8 cellular contexts compared by ENCODE assay signal in the genomic region with DNA sequence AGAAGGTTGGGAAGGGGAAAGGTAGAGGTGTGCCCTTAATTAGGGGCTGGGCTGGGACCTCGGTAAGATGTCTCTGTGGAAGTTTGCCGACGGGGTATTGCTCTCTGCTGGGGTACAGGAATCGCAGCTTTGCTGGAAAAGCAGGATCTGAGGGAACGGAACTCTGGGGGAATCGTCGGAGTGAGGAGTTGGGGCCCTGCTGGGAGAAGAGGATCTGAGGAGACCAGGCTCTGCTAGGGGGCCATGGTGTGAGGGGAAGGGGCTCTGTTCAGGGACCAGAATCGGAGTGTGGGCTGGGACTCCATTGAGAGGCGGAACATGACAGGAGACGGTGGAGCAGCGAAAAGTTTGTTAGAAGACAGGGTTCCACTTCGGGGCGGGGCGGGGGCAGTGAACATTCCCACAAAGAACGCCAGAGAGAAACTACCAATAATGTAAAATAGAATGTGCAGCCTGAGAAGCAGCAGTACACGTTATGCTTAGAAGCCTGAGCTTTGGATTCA. TPM values are rescaled to one million over a fixed set of nuclear protein-coding genes. Genes with fewer than 3 reads are reported as not detected.
DNase-seq lines count a peak whose midpoint lies in the region; ATAC-seq and TF ChIP-seq lines count a peak whose summit lies in the region.

No MANE protein-coding gene starts in this region.

- peak overlapping the region; percentile 96 to 97 for H3K27ac ChIP-seq in prostate gland

- no peaks in the 10 kb centered on the region for H3K27me3 ChIP-seq in prostate gland (replicated peaks; ENCODE audit: insufficient read depth)

- in situ Hi-C loops in G401 (cut with HindIII; ENCODE audit: low sequenced_read_pairs): no loop called here

- ATAC-seq in activated naive CD8-positive, alpha-beta T cell treated with anti-CD3 and anti-CD28 coated beads, Interleukin-2, amount 50 U/mL, for 24 hours: no peak
- peak; percentile 0 for ATAC-seq in left ventricle myocardium superior
- ATAC-seq in GM18511 (IDR thresholded peaks at IDR 0.05; ENCODE audit: unreplicated experiment): no peak
- no peak for ATAC-seq in GM21526 (IDR thresholded peaks at IDR 0.05; ENCODE audit: low FRiP score, unreplicated experiment)

- peaks cover 5% of the 10 kb centered on the region for H3K4me1 ChIP-seq in prostate gland (replicated peaks)

- H3K36me3 ChIP-seq in prostate gland: no peaks in the 10 kb centered on the region

- peak overlapping the region; percentile 100 for H3K4me3 Mint-ChIP-seq in activated naive CD8-positive, alpha-beta T cell treated with anti-CD3 and anti-CD28 coated beads, Interleukin-2, amount 50 U/mL, for 24 hours

- H3K36me3 Mint-ChIP-seq in activated naive CD8-positive, alpha-beta T cell treated with anti-CD3 and anti-CD28 coated beads, Interleukin-2, amount 50 U/mL, for 24 hours (ENCODE audit: low read depth): peaks cover 2% of the 10 kb centered on the region

- H3K9me3 ChIP-seq in prostate gland: no peaks in the 10 kb centered on the region

- TF ChIP-seq POLR2A in NB4 (IDR thresholded peaks at IDR 0.05; ENCODE audit: extremely low read depth, insufficient read length): no peak
- TF ChIP-seq POLR2A in prostate gland (IDR thresholded peaks at IDR 0.05): no peak

- H3K27me3 Mint-ChIP-seq in activated naive CD8-positive, alpha-beta T cell treated with anti-CD3 and anti-CD28 coated beads, Interleukin-2, amount 50 U/mL, for 24 hours: no peaks in the 10 kb centered on the region

- peaks cover 34% of the 10 kb centered on the region for H3K4me1 Mint-ChIP-seq in activated naive CD8-positive, alpha-beta T cell treated with anti-CD3 and anti-CD28 coated beads, Interleukin-2, amount 50 U/mL, for 24 hours

- peak; percentile 9 for DNase-seq in G401 (ENCODE audit: low spot score)
- peak; percentile 44 for DNase-seq in NB4 (ENCODE audit: low read depth)
- peak; percentile 21 for DNase-seq in activated naive CD8-positive, alpha-beta T cell treated with anti-CD3 and anti-CD28 coated beads, Interleukin-2, amount 50 U/mL, for 24 hours
- DNase-seq in left ventricle myocardium superior: peak; percentile 35
- peak; percentile 25 for DNase-seq in prostate gland (ENCODE audit: low spot score)
- DNase-seq in HuH-7 (ENCODE audit: low spot score): no peak

- peak overlapping the region; percentile 88 for H3K27ac Mint-ChIP-seq in activated naive CD8-positive, alpha-beta T cell treated with anti-CD3 and anti-CD28 coated beads, Interleukin-2, amount 50 U/mL, for 24 hours

- WGBS in prostate gland: 2% methylated on average over 16 of the region's 16 CpGs

- H3K9me3 Mint-ChIP-seq in activated naive CD8-positive, alpha-beta T cell treated with anti-CD3 and anti-CD28 coated beads, Interleukin-2, amount 50 U/mL, for 24 hours: no peaks in the 10 kb centered on the region

- TF ChIP-seq CTCF in NB4 (IDR thresholded peaks at IDR 0.05; ENCODE audit: low read depth, low read length) (no peak), prostate gland (IDR thresholded peaks at IDR 0.05) (no peak)

- intact Hi-C loops in left ventricle myocardium superior (cut with micrococcal nuclease): loop anchor here (10.0 kb wide), 1 partner anchor 173 kb away; a partner anchor contains a TSS
- intact Hi-C loops in prostate gland (cut with DNase I): loop anchor here (1.0 to 10.0 kb wide), 3 partner anchors 173 to 753 kb away; a partner anchor contains a TSS

- H3K4me3 ChIP-seq in NB4 (ENCODE audit: low read depth, low read length) (peak overlapping the region; percentile 90), prostate gland (peak overlapping the region; percentile 95 to 99)

RNA-seq across cellular contexts. Expression of a gene that starts 0.5 kb away (rescaled TPM):
- total RNA-seq in G401 (2014; rRNA removed; shearing (Covaris generic)): 7.9 and 15.7 TPM in 2 replicates
- total RNA-seq in left ventricle myocardium superior (117 TPM), prostate gland (10 to 100 TPM; 27.0 to 27.5 TPM)

RNA-seq across cellular contexts. Expression of a gene that starts 0.9 kb away (rescaled TPM):
- total RNA-seq in G401 (2014; rRNA removed; shearing (Covaris generic)): 14.9 and 31.4 TPM in 2 replicates
- total RNA-seq in left ventricle myocardium superior (42.7 TPM), prostate gland (10 to 100 TPM; 25.5 to 46.2 TPM)
